In the genomic region with DNA sequence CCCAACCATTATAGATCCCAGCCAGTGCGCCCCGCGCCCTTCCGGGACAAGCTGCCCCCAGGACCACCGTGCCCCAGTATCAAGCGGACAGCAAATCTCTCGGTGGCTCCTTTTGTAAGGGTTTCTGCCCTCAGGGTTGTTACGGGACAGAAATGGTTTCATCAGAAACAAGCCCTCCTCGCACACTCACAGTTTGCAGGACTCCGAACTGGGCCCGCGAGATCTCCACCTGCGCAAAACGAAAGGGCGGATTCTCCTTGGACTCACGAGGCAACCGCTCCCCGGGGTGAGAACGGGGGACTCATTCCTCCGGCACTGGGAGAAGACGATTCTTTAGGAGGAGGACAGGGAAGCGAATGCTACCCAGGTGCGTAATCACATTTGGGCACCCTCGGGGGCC, we compare ENCODE assay signal across 1 cellular context.
TF ChIP-seq lines count a peak whose summit lies in the region.

No MANE protein-coding gene starts in this region.

TF ChIP-seq in GM12878, 131 proteins besides CTCF, POLR2A, EP300 and RAD21:
- no peak for TF ChIP-seq JUND (IDR thresholded peaks at IDR 0.05; ENCODE audit: low read depth, low read length)
- no peak for TF ChIP-seq BACH1 (IDR thresholded peaks at IDR 0.05; ENCODE audit: borderline replicate concordance)
